ENCODE assay signal across 8 cellular contexts in genomic region chr20:10217517-10218410, GRCh38.
DNase-seq lines count a peak whose midpoint lies in the region; ATAC-seq lines count a peak whose summit lies in the region.

No MANE protein-coding gene starts in this region.

- peak overlapping the region; percentile 59 for H3K4me3 Mint-ChIP-seq in activated naive CD8-positive, alpha-beta T cell treated with anti-CD3 and anti-CD28 coated beads, Interleukin-2, amount 50 U/mL, for 24 hours

- peaks cover 13% of the 10 kb centered on the region for H3K4me1 Mint-ChIP-seq in activated naive CD8-positive, alpha-beta T cell treated with anti-CD3 and anti-CD28 coated beads, Interleukin-2, amount 50 U/mL, for 24 hours

- peak; percentile 80 for DNase-seq in ELF-1 (ENCODE audit: low read depth, low spot score)
- DNase-seq in NCI-H2107 treated with DMSO at 0.1 percent for 48 hours (lab: John Stamatoyannopoulos, UW; ENCODE audit: unreplicated experiment) = peak; percentile 71
- peak; percentile 14 for DNase-seq in activated naive CD8-positive, alpha-beta T cell treated with anti-CD3 and anti-CD28 coated beads, Interleukin-2, amount 50 U/mL, for 24 hours
- peak; percentile 66 for DNase-seq in hepatic stellate cell (ENCODE audit: low spot score)
- peak; percentile 51 to 95 (median 76) for DNase-seq in posterior cingulate gyrus

- peak overlapping the region; percentile 75 for H3K27ac Mint-ChIP-seq in activated naive CD8-positive, alpha-beta T cell treated with anti-CD3 and anti-CD28 coated beads, Interleukin-2, amount 50 U/mL, for 24 hours

- peak; percentile 64 for ATAC-seq in activated naive CD8-positive, alpha-beta T cell treated with anti-CD3 and anti-CD28 coated beads, Interleukin-2, amount 50 U/mL, for 24 hours
- ATAC-seq in HG02870 (IDR thresholded peaks at IDR 0.05; ENCODE audit: unreplicated experiment) (no peak), HG03439 (IDR thresholded peaks at IDR 0.05; ENCODE audit: unreplicated experiment) (no peak), GM21447 (IDR thresholded peaks at IDR 0.05; ENCODE audit: unreplicated experiment) (no peak)

- H3K36me3 Mint-ChIP-seq in activated naive CD8-positive, alpha-beta T cell treated with anti-CD3 and anti-CD28 coated beads, Interleukin-2, amount 50 U/mL, for 24 hours (ENCODE audit: low read depth) = peaks cover 3% of the 10 kb centered on the region

- H3K27me3 Mint-ChIP-seq in activated naive CD8-positive, alpha-beta T cell treated with anti-CD3 and anti-CD28 coated beads, Interleukin-2, amount 50 U/mL, for 24 hours = peaks cover 41% of the 10 kb centered on the region

- H3K9me3 Mint-ChIP-seq in activated naive CD8-positive, alpha-beta T cell treated with anti-CD3 and anti-CD28 coated beads, Interleukin-2, amount 50 U/mL, for 24 hours = peaks cover 4% of the 10 kb centered on the region

- intact Hi-C loops in posterior cingulate gyrus (cut with DNase I) = loop anchor here (2.0 to 10.0 kb wide), 3 partner anchors 45 to 217 kb away; partner anchors contain the start of genes MKKS and SLX4IP

Comparison
In these comparisons a context has a peak if more than half of its experiments do, and no peak if none do; other contexts are left out.
1. DNase-seq: peak in every context shown above with its lines; median percentile 80 in ELF-1; 76 in posterior cingulate gyrus; 71 in NCI-H2107 treated with DMSO at 0.1 percent for 48 hours; 66 in hepatic stellate cell; 14 in activated naive CD8-positive, alpha-beta T cell treated with anti-CD3 and anti-CD28 coated beads, Interleukin-2, amount 50 U/mL, for 24 hours.